ENCODE assay signal across 9 cellular contexts in the genomic region with DNA sequence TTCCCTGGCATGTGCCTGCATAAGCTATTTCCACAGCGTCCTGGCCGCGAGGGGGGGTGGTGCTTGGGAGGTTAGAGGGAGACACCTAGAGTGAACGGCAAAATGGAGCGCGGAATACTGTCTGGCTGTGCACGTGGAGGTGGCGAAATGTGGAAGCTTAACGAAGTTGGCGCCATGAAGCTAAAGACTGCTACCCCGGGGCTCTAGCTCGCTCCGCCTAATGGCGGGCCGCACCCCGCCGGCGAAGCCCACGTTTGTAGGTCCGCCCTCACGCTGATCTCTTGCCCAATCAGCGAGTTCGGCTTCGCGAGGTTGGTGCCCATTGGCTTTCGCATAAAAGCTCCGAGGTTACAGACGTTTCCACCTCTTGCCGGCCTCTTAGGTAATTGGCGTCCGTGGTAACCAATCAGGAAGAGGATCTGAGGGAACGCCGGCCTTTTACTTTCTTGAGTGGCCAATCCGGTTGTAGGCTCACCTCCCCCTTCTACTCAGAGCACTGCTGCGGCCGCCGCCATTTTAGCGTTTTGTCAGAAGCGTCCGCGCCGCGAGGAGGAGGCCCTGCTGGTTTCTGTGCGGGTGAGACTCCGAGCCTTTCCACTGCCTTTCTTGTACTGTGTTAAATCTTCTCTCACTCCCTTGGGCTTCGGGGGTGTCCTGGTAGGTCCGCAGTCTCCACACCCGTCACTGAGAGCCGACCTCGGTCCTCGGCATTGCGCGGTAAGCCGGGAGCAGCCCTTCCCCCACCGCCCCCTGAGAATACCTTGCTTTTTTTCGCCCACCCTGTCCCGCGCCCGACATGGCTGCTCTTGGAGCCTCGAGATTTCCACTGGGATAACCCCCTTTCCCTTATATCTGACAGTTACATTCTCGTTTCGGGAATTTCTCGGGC. TPM values are rescaled to one million over a fixed set of nuclear protein-coding genes. Genes with fewer than 3 reads are reported as not detected.
DNase-seq lines count a peak whose midpoint lies in the region; ATAC-seq, FAIRE-seq and TF ChIP-seq lines count a peak whose summit lies in the region.
"Had no signal": no experiment of that assay in that cellular context is flagged by ENCODE, and none has a peak within 500 bp of the region (broad histone marks: within the 10 kb centered on the region; RNA-seq: fewer than 3 reads in every experiment).

RBM4 (plus strand) TSS at position 527 of the 889 bp plus-strand sequence. CDS start 1,009 bp downstream, outside the sequence.

- H3K9me3 ChIP-seq in small intestine (ENCODE audit: control insufficient read depth, low read depth), result no peaks in the 10 kb centered on the region

- peaks cover 9 to 30% of the 10 kb centered on the region in 2 donors for H3K4me1 ChIP-seq in small intestine (ENCODE audit: control insufficient read depth in 2 of 2, insufficient read depth in 1 of 2, low read depth in 1 of 2, low read length in 1 of 2)

- H3K27me3 ChIP-seq in bronchial epithelial cell (ENCODE audit: control insufficient read depth, insufficient read depth, low read length) (no peaks in the 10 kb centered on the region), small intestine (ENCODE audit: control insufficient read depth in 2 of 2, insufficient read depth in 2 of 2, low read length in 2 of 2) (no peaks in the 10 kb centered on the region)

- peak; percentile 95 for ATAC-seq in GM18907 (IDR thresholded peaks at IDR 0.05; ENCODE audit: unreplicated experiment)
- ATAC-seq in HG03159 (IDR thresholded peaks at IDR 0.05; ENCODE audit: unreplicated experiment), result peak; percentile 97

- peak within 1 kb of the TSS; percentile 79 to 98 for H3K27ac ChIP-seq in small intestine (ENCODE audit: low read depth in 1 of 2, low read length in 1 of 2)

- 0 to 1% (median 0%) methylated on average over 62 to 63 of the region's 63 CpGs for WGBS in small intestine, 3 donors

- DNase-seq in AG08395 (ENCODE audit: low spot score), result peak; percentile 100
- peak; percentile 99 for DNase-seq in NCI-H2227 treated with DMSO at 0.1 percent for 48 hours (lab: John Stamatoyannopoulos, UW)
- peak; percentile 99 for DNase-seq in bronchial epithelial cell (ENCODE audit: low read depth)
- DNase-seq in iPS-NIHi11 (ENCODE audit: low spot score), result peak; percentile 97
- DNase-seq in small intestine, result peak; percentile 100

- peak within 1 kb of the TSS; percentile 95 for H3K4me3 ChIP-seq in WI38 (ENCODE audit: low read depth, low read length)
- peak within 1 kb of the TSS; percentile 84 for H3K4me3 ChIP-seq in bronchial epithelial cell (ENCODE audit: low read depth, low read length)
- peak within 1 kb of the TSS; percentile 79 to 82 for H3K4me3 ChIP-seq in small intestine (ENCODE audit: low read depth in 1 of 2, low read length in 2 of 2)

- TF ChIP-seq CTCF in WI38 (IDR thresholded peaks at IDR 0.05; ENCODE audit: low read depth, low read length), result no peak
- TF ChIP-seq CTCF in bronchial epithelial cell (IDR thresholded peaks at IDR 0.05; ENCODE audit: insufficient read depth, low read length, severe bottlenecking), result peak; percentile 10

- FAIRE-seq in bronchial epithelial cell (lab: Jason Lieb, UNC) (no peak), small intestine (lab: Jason Lieb, UNC) (no peak)
- FAIRE-seq: colon had no signal

- peaks cover 8% of the 10 kb centered on the region for H3K36me3 ChIP-seq in bronchial epithelial cell (ENCODE audit: control insufficient read depth, insufficient read depth, low read length)
- peaks cover 5 to 17% of the 10 kb centered on the region in 2 donors for H3K36me3 ChIP-seq in small intestine (ENCODE audit: control insufficient read depth in 2 of 2, insufficient read depth in 2 of 2, low read length in 2 of 2)

RNA-seq across cellular contexts. Expression of gene RBM4, which starts in this region (rescaled TPM):
- 173 and 246 TPM in 2 replicates for total RNA-seq in bronchial epithelial cell
- 100 to 1,000 TPM in 1 of 3 donors, 10 to 100 TPM in 2; 86.1 to 100 (median 88.4) TPM for polyA plus RNA-seq in small intestine

Comparison
In these comparisons a context has a peak if more than half of its experiments do, and no peak if none do; other contexts are left out.
1. Peak in every context shown above with its lines: DNase-seq, ATAC-seq, H3K4me3 ChIP-seq and H3K27ac ChIP-seq.